Comparison of ENCODE assay signal across 25 cellular contexts in genomic region chr10:23980054-23980453, GRCh38.
DNase-seq lines count a peak whose midpoint lies in the region; ATAC-seq, FAIRE-seq and TF ChIP-seq lines count a peak whose summit lies in the region.
"Had no signal": no experiment of that assay in that cellular context is flagged by ENCODE, and none has a peak within 500 bp of the region (broad histone marks: within the 10 kb centered on the region; RNA-seq: fewer than 3 reads in every experiment).

No MANE protein-coding gene starts in this region.

- H3K4me3 ChIP-seq in bronchial epithelial cell (ENCODE audit: low read depth, low read length): no peak overlapping the region
- H3K4me3 ChIP-seq in prostate gland: no peak overlapping the region
- H3K4me3 ChIP-seq in upper lobe of right lung: no peak overlapping the region
- no peak overlapping the region for H3K4me3 ChIP-seq in sigmoid colon
- H3K4me3 ChIP-seq: adrenal gland, heart left ventricle, Peyer's patch, tibial nerve had no signal

- H3K4me1 ChIP-seq in prostate gland (replicated peaks): no peaks in the 10 kb centered on the region
- H3K4me1 ChIP-seq in upper lobe of right lung: no peaks in the 10 kb centered on the region
- no peaks in the 10 kb centered on the region for H3K4me1 ChIP-seq in sigmoid colon
- H3K4me1 ChIP-seq: adrenal gland, Peyer's patch had no signal

- peak; percentile 14 for DNase-seq in Daoy (ENCODE audit: low read depth)
- DNase-seq in NCI-H187 treated with DMSO at 0.1 percent for 48 hours (lab: John Stamatoyannopoulos, UW): peak; percentile 5
- peak; percentile 12 for DNase-seq in bronchial epithelial cell (ENCODE audit: low read depth)
- DNase-seq in prostate gland (ENCODE audit: low spot score): peak; percentile 38
- DNase-seq in activated CD4-positive, alpha-beta T cell treated with anti-CD3 and anti-CD28 coated beads for 4 hours: no peak
- DNase-seq in DMS153 (lab: John Stamatoyannopoulos, UW): no peak
- DNase-seq in upper lobe of right lung: no peak
- no peak for DNase-seq in sigmoid colon
- DNase-seq: activated naive CD4-positive, alpha-beta T cell treated with Interleukin-2 at 50 U/mL for 16 hours; activated T-cell treated with anti-CD3 and anti-CD28 coated beads, Interleukin-2, amount 50 U/mL, for 4 hours; adrenal gland; CD4-positive, alpha-beta memory T cell; effector CD8-positive, alpha-beta T cell; erythroblast; heart left ventricle; left colon; naive thymus-derived CD8-positive, alpha-beta T cell; NCI-H2081 treated with DMSO at 0.1 percent for 48 hours; NCI-H510A; Peyer's patch had no signal

- TF ChIP-seq CTCF in bronchial epithelial cell (IDR thresholded peaks at IDR 0.05; ENCODE audit: insufficient read depth, low read length, severe bottlenecking) (no peak), prostate gland (IDR thresholded peaks at IDR 0.05) (no peak), upper lobe of right lung (IDR thresholded peaks at IDR 0.05) (no peak), sigmoid colon (IDR thresholded peaks at IDR 0.05) (no peak)

- no peaks in the 10 kb centered on the region for H3K36me3 ChIP-seq in bronchial epithelial cell (ENCODE audit: control insufficient read depth, insufficient read depth, low read length)
- H3K36me3 ChIP-seq in prostate gland: no peaks in the 10 kb centered on the region
- no peaks in the 10 kb centered on the region for H3K36me3 ChIP-seq in upper lobe of right lung
- H3K36me3 ChIP-seq in sigmoid colon: no peaks in the 10 kb centered on the region
- H3K36me3 ChIP-seq: adrenal gland, heart left ventricle, Peyer's patch, tibial nerve had no signal

- no peak for TF ChIP-seq POLR2A in prostate gland (IDR thresholded peaks at IDR 0.05)
- no peak for TF ChIP-seq POLR2A in sigmoid colon (IDR thresholded peaks at IDR 0.05)

- ATAC-seq in upper lobe of right lung: no peak
- ATAC-seq: activated T-cell treated with anti-CD3 and anti-CD28 coated beads, Interleukin-2, amount 50 U/mL, for 4 hours; HepG2; left colon; naive thymus-derived CD8-positive, alpha-beta T cell had no signal

- FAIRE-seq in bronchial epithelial cell (lab: Jason Lieb, UNC): no peak
- FAIRE-seq: colon, H1, HepG2 had no signal

- H3K27me3 ChIP-seq in bronchial epithelial cell (ENCODE audit: control insufficient read depth, insufficient read depth, low read length) (no peaks in the 10 kb centered on the region), prostate gland (replicated peaks; ENCODE audit: insufficient read depth) (no peaks in the 10 kb centered on the region), upper lobe of right lung (no peaks in the 10 kb centered on the region), sigmoid colon (no peaks in the 10 kb centered on the region)
- H3K27me3 ChIP-seq: adrenal gland, heart left ventricle, Peyer's patch, tibial nerve had no signal

- intact Hi-C loops in prostate gland (cut with DNase I): no loop called here
- intact Hi-C loops in upper lobe of right lung (cut with DNase I): no loop called here
- intact Hi-C loops in sigmoid colon (cut with DNase I): no loop called here

- 30% methylated on average over 3 of the region's 3 CpGs for WGBS in prostate gland
- WGBS in sigmoid colon, 2 donors: 45 to 53% methylated on average over 3 of the region's 3 CpGs

- H3K9me3 ChIP-seq in prostate gland (no peaks in the 10 kb centered on the region), upper lobe of right lung (no peaks in the 10 kb centered on the region), sigmoid colon (no peaks in the 10 kb centered on the region)
- H3K9me3 ChIP-seq: adrenal gland, Peyer's patch, tibial nerve had no signal

- no peak for TF ChIP-seq EP300 in sigmoid colon (IDR thresholded peaks at IDR 0.05)

- H3K27ac ChIP-seq in prostate gland: peak overlapping the region; percentile 61 to 65
- no peak overlapping the region for H3K27ac ChIP-seq in upper lobe of right lung
- H3K27ac ChIP-seq in sigmoid colon: no peak overlapping the region
- H3K27ac ChIP-seq: adrenal gland, heart left ventricle, HL-60, Peyer's patch, tibial nerve had no signal

Comparison
In these comparisons a context has a peak if more than half of its experiments do, and no peak if none do; other contexts are left out.
1. DNase-seq: peak in Daoy (single experiment), NCI-H187 treated with DMSO at 0.1 percent for 48 hours (single experiment), bronchial epithelial cell (single experiment) and prostate gland (single experiment); none in activated CD4-positive, alpha-beta T cell treated with anti-CD3 and anti-CD28 coated beads for 4 hours (0 of 2), DMS153 (single experiment), upper lobe of right lung (single experiment) and sigmoid colon (single experiment).
2. H3K27ac ChIP-seq: peak in prostate gland (2 of 2); none in upper lobe of right lung (single experiment) and sigmoid colon (0 of 4).